21 cellular contexts compared by ENCODE assay signal in the genomic region with DNA sequence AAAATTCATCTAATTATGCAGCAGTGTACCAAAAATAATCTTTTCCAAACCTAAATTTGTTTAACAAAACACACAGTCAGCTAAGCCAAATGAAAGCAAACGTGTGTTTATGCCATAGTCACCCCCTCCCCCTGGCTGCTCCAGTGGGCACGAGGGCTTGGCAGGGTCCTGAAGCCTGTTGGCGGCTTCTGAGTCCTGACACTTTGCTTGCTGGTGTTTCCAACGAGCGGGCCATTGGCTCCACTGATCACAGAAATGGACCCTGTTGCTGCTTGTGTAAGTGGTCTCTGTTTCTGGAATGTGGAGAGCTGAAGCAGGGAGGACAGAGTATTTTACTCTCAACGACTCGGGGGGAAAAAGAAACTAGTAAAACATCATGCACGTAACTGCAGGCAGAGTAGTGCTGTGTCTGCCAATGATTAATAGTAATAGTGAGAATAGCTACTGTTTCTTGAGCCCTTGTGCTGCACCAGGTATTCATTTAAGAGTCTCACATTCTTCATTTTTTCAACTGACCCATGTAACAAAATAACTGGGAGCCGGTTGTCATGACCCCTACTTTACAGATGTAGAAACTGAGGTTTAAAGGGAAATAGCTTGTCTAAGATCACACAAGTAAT.
A peak's percentile ranks its signal among the peaks of the same experiment; 100 is the strongest.
DNase-seq lines count a peak whose midpoint lies in the region; ATAC-seq, FAIRE-seq and TF ChIP-seq lines count a peak whose summit lies in the region.
"Had no signal": no experiment of that assay in that cellular context is flagged by ENCODE, and none has a peak within 500 bp of the region (broad histone marks: within the 10 kb centered on the region; RNA-seq: fewer than 3 reads in every experiment).

No MANE protein-coding gene starts in this region.

- H3K4me2 ChIP-seq in astrocyte (ENCODE audit: low read length), result peak overlapping the region; percentile 73
- H3K4me2 ChIP-seq: GM23338, KMS-11 had no signal

- H3K27me3 ChIP-seq in astrocyte (ENCODE audit: insufficient read depth, low read length) (no peaks in the 10 kb centered on the region), neutrophil (no peaks in the 10 kb centered on the region), sigmoid colon (peaks cover 0 to 4% (median 0%) of the 10 kb centered on the region in 3 donors)
- H3K27me3 ChIP-seq: suprapubic skin had no signal

- H4K20me1 ChIP-seq in astrocyte (ENCODE audit: insufficient read depth, low read length), result no peaks in the 10 kb centered on the region

- no peaks in the 10 kb centered on the region for H3K4me1 ChIP-seq in astrocyte (ENCODE audit: insufficient read depth, low read length)
- H3K4me1 ChIP-seq in neutrophil (ENCODE audit: control insufficient read depth in 1 of 2, insufficient read depth in 1 of 2, low read depth in 1 of 2, low read length in 1 of 2), result peaks cover 37 to 54% of the 10 kb centered on the region in 2 experiments
- no peaks in the 10 kb centered on the region for H3K4me1 ChIP-seq in sigmoid colon
- H3K4me1 ChIP-seq: suprapubic skin had no signal

- H3K36me3 Mint-ChIP-seq in astrocyte (ENCODE audit: low read depth, unreplicated experiment), result no peaks in the 10 kb centered on the region

- ATAC-seq in GM18867 (IDR thresholded peaks at IDR 0.05; ENCODE audit: unreplicated experiment) (peak; percentile 92), HG03135 (IDR thresholded peaks at IDR 0.05; ENCODE audit: unreplicated experiment) (peak; percentile 49), GM21447 (IDR thresholded peaks at IDR 0.05; ENCODE audit: unreplicated experiment) (no peak)
- ATAC-seq: GM23338 had no signal

- intact Hi-C loops in sigmoid colon (cut with DNase I), result loop anchor here (10.0 kb wide), 1 partner anchor 194 kb away; no protein-coding TSS in a partner anchor

- H3K9me3 ChIP-seq in astrocyte (ENCODE audit: insufficient read depth, low read depth, low read length) (no peaks in the 10 kb centered on the region), neutrophil (no peaks in the 10 kb centered on the region), sigmoid colon (peaks cover 0 to 5% (median 0%) of the 10 kb centered on the region in 4 donors)
- H3K9me3 ChIP-seq: suprapubic skin had no signal

- H3K4me1 Mint-ChIP-seq in astrocyte (ENCODE audit: low read depth, unreplicated experiment), result no peaks in the 10 kb centered on the region

- H3K4me3 ChIP-seq in astrocyte (ENCODE audit: insufficient read depth, low read depth, low read length) (no peak overlapping the region), neutrophil (ENCODE audit: low read depth in 1 of 2, low read length in 1 of 2) (no peak overlapping the region), sigmoid colon (no peak overlapping the region)
- H3K4me3 ChIP-seq: GM23338, suprapubic skin had no signal

- peak overlapping the region; percentile 62 for H2AFZ ChIP-seq in astrocyte (ENCODE audit: low read depth, low read length)
- H2AFZ ChIP-seq: GM23338 had no signal

- H3K4me3 Mint-ChIP-seq in astrocyte (ENCODE audit: unreplicated experiment), result no peak overlapping the region
- H3K4me3 Mint-ChIP-seq: GM23338, nephron progenitor cell had no signal

- no peaks in the 10 kb centered on the region for H3K36me3 ChIP-seq in astrocyte (ENCODE audit: insufficient read depth, low read length)
- no peaks in the 10 kb centered on the region for H3K36me3 ChIP-seq in neutrophil
- H3K36me3 ChIP-seq in sigmoid colon, result no peaks in the 10 kb centered on the region
- H3K36me3 ChIP-seq: suprapubic skin had no signal

- H3K9me3 Mint-ChIP-seq in astrocyte (ENCODE audit: unreplicated experiment), result no peaks in the 10 kb centered on the region

- TF ChIP-seq POLR2A in sigmoid colon (IDR thresholded peaks at IDR 0.05), result no peak

- H3K27me3 Mint-ChIP-seq in astrocyte (ENCODE audit: low read depth, unreplicated experiment), result peaks cover 13% of the 10 kb centered on the region

- FAIRE-seq in astrocyte (lab: Jason Lieb, UNC), result no peak

- H3K27ac Mint-ChIP-seq in astrocyte (ENCODE audit: unreplicated experiment), result no peak overlapping the region
- H3K27ac Mint-ChIP-seq: GM23338, nephron progenitor cell had no signal

- DNase-seq in astrocyte (ENCODE audit: low read depth) (no peak), occipital lobe (lab: John Stamatoyannopoulos, UW) (no peak), sigmoid colon (no peak), NCI-H69 (lab: John Stamatoyannopoulos, UW) (no peak)
- DNase-seq: activated CD4-positive, alpha-beta T cell treated with anti-CD3 and anti-CD28 coated beads for 1 hour; activated effector memory CD4-positive, alpha-beta T cell treated with Interleukin-2 at 50 U/mL for 16 hours; effector CD8-positive, alpha-beta T cell; islet precursor cell; mesendoderm; NCI-H1048; NCI-H2107; nephron progenitor cell; RPMI8226; T1000 had no signal

- no peak overlapping the region for H3K27ac ChIP-seq in astrocyte (ENCODE audit: low read depth, low read length)
- peak overlapping the region; percentile 42 for H3K27ac ChIP-seq in neutrophil
- H3K27ac ChIP-seq in sigmoid colon, result no peak overlapping the region
- H3K27ac ChIP-seq: KMS-11, suprapubic skin had no signal

- 69 to 74% methylated on average over 9 of the region's 9 CpGs for WGBS in sigmoid colon, 2 donors

- TF ChIP-seq CTCF in astrocyte (IDR thresholded peaks at IDR 0.05; ENCODE audit: insufficient read depth, low read depth, low read length) (no peak), neutrophil (IDR thresholded peaks at IDR 0.05) (no peak), sigmoid colon (IDR thresholded peaks at IDR 0.05) (no peak)

- no peak overlapping the region for H3K9ac ChIP-seq in astrocyte (ENCODE audit: low read length)
- H3K9ac ChIP-seq: KMS-11 had no signal

- TF ChIP-seq EP300 in sigmoid colon (IDR thresholded peaks at IDR 0.05), result no peak

- no peaks in the 10 kb centered on the region for H3K79me2 ChIP-seq in astrocyte (ENCODE audit: insufficient read depth, low read length)
